ENCODE assay signal across 12 cellular contexts in the genomic region with DNA sequence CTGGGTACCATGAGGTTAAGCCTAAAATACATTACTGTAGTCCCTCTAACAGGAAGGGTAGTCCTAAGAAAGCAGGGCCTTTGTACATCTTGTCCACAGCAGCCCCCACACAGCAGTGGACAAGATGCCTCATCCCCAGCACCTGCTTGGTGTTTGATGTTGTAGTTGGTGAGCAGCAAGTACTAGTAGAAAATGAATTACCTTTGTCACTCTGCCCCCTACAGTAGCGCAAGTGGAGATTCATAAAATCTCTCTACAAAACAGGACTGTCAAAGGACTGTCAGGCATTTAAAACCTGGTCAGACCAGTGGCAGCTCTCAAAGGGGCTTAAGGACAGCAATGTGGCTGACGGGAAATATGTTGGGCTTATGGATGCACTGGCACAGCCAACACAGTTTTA.
DNase-seq lines count a peak whose midpoint lies in the region; ATAC-seq and TF ChIP-seq lines count a peak whose summit lies in the region.
"Had no signal": no experiment of that assay in that cellular context is flagged by ENCODE, and none has a peak within 500 bp of the region (broad histone marks: within the 10 kb centered on the region; RNA-seq: fewer than 3 reads in every experiment).

No MANE protein-coding gene starts in this region.

- TF ChIP-seq EP300 in Ishikawa (IDR thresholded peaks at IDR 0.05; ENCODE audit: borderline replicate concordance), result no peak

- peaks cover 17% of the 10 kb centered on the region for H3K4me1 ChIP-seq in hepatocyte (ENCODE audit: insufficient read depth)

- no peaks in the 10 kb centered on the region for H4K20me1 ChIP-seq in hepatocyte (ENCODE audit: insufficient read depth, poor library complexity, severe bottlenecking)

- H3K4me2 ChIP-seq in hepatocyte, result no peak overlapping the region

- no peaks in the 10 kb centered on the region for H3K9me3 ChIP-seq in hepatocyte (ENCODE audit: low read depth)

- H3K4me3 ChIP-seq in AG10803 (ENCODE audit: low read length) (no peak overlapping the region), hepatocyte (no peak overlapping the region)

- TF ChIP-seq CTCF in AG10803 (conservative IDR thresholded peaks at IDR 0.05; ENCODE audit: low read length), result 0 out of 2 replicates have a peak, but pooled peaks have one; percentile 6
- peak; percentile 30 for TF ChIP-seq CTCF in hepatocyte (IDR thresholded peaks at IDR 0.05; ENCODE audit: poor library complexity)

- peaks cover 70% of the 10 kb centered on the region for H3K27me3 ChIP-seq in hepatocyte

- peak; percentile 54 for TF ChIP-seq RAD21 in Ishikawa (IDR thresholded peaks at IDR 0.05; ENCODE audit: low read depth)

- H3K9me2 ChIP-seq in hepatocyte (replicated peaks; ENCODE audit: insufficient read depth), result no peaks in the 10 kb centered on the region

- H3K79me2 ChIP-seq in hepatocyte, result no peaks in the 10 kb centered on the region

- H3K27ac ChIP-seq in hepatocyte, result no peak overlapping the region

- H2AFZ ChIP-seq in hepatocyte, result no peak overlapping the region

- DNase-seq in AG10803 (ENCODE audit: low read depth) (no peak), SHP77 treated with DMSO at 0.1 percent for 48 hours (lab: John Stamatoyannopoulos, UW) (peak; percentile 53), hepatocyte (ENCODE audit: low spot score) (no peak), inferior parietal cortex (ENCODE audit: extremely low spot score) (no peak), mucosa of gallbladder (ENCODE audit: low spot score) (no peak), DMS79 treated with DMSO at 0.1 percent for 48 hours (lab: John Stamatoyannopoulos, UW) (no peak)
- DNase-seq: activated CD4-positive, alpha-beta T cell treated with anti-CD3 and anti-CD28 coated beads for 1 hour; caudate nucleus; NCI-H2107; SIG-M5 had no signal

- ATAC-seq in GM19324 (IDR thresholded peaks at IDR 0.05; ENCODE audit: low FRiP score, unreplicated experiment), result no peak

- 53% methylated on average over 2 of the region's 2 CpGs for WGBS in hepatocyte (ENCODE audit: low lambda C conversion rate, missing lambda C conversion rate)

- H3K36me3 ChIP-seq in hepatocyte (replicated peaks; ENCODE audit: insufficient read depth, low read depth), result no peaks in the 10 kb centered on the region

TF ChIP-seq in Ishikawa, 13 proteins besides CTCF, POLR2A, EP300 and RAD21:
- no peak for TF ChIP-seq YY1 (IDR thresholded peaks at IDR 0.05; ENCODE audit: low read depth)
- no peak for TF ChIP-seq CREB1 (IDR thresholded peaks at IDR 0.05; ENCODE audit: low read depth)
- TF ChIP-seq NFIC (IDR thresholded peaks at IDR 0.05), result no peak
- TF ChIP-seq FOXM1 (IDR thresholded peaks at IDR 0.05; ENCODE audit: borderline replicate concordance, low read depth), result no peak
